In the genomic region with DNA sequence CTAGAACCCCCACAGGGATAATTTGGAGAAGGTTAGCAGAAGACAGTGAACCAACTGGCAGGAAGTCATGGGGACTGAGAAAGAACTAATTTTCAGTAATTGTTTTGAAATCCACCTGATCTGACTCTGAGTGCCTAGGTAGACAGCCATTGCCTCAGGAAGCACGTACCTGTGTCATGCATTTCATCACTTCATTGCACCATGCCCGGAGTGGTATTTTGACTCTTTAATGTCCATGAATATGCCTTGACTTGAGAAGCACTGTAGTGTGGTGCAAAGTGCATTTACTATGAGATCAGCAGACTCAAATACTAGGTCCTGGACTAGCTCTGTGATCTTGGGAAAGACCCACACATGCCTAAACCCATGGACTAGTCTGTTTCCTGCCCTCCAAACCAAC, we compare ENCODE assay signal across 1 cellular context.
TF ChIP-seq lines count a peak whose summit lies in the region.

No MANE protein-coding gene starts in this region.

TF ChIP-seq in HepG2, 621 proteins besides CTCF, POLR2A, EP300 and RAD21 (continued from another document):
- TF ChIP-seq, protein P1, sequence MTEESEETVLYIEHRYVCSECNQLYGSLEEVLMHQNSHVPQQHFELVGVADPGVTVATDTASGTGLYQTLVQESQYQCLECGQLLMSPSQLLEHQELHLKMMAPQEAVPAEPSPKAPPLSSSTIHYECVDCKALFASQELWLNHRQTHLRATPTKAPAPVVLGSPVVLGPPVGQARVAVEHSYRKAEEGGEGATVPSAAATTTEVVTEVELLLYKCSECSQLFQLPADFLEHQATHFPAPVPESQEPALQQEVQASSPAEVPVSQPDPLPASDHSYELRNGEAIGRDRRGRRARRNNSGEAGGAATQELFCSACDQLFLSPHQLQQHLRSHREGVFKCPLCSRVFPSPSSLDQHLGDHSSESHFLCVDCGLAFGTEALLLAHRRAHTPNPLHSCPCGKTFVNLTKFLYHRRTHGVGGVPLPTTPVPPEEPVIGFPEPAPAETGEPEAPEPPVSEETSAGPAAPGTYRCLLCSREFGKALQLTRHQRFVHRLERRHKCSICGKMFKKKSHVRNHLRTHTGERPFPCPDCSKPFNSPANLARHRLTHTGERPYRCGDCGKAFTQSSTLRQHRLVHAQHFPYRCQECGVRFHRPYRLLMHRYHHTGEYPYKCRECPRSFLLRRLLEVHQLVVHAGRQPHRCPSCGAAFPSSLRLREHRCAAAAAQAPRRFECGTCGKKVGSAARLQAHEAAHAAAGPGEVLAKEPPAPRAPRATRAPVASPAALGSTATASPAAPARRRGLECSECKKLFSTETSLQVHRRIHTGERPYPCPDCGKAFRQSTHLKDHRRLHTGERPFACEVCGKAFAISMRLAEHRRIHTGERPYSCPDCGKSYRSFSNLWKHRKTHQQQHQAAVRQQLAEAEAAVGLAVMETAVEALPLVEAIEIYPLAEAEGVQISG (CRISPR knock-in tag; IDR thresholded peaks at IDR 0.05) = no peak
- no peak for TF ChIP-seq ATRX (CRISPR knock-in tag; IDR thresholded peaks at IDR 0.05; ENCODE audit: borderline replicate concordance)
- TF ChIP-seq RBFOX2 (IDR thresholded peaks at IDR 0.05; ENCODE audit: low read depth, low read length) = no peak
- TF ChIP-seq, protein P2, sequence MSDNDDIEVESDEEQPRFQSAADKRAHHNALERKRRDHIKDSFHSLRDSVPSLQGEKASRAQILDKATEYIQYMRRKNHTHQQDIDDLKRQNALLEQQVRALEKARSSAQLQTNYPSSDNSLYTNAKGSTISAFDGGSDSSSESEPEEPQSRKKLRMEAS (IDR thresholded peaks at IDR 0.05) = peak; percentile 40; the same call in 1 of the 2 replicates
- TF ChIP-seq, protein P3, sequence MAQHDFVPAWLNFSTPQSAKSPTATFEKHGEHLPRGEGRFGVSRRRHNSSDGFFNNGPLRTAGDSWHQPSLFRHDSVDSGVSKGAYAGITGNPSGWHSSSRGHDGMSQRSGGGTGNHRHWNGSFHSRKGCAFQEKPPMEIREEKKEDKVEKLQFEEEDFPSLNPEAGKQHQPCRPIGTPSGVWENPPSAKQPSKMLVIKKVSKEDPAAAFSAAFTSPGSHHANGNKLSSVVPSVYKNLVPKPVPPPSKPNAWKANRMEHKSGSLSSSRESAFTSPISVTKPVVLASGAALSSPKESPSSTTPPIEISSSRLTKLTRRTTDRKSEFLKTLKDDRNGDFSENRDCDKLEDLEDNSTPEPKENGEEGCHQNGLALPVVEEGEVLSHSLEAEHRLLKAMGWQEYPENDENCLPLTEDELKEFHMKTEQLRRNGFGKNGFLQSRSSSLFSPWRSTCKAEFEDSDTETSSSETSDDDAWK (CRISPR knock-in tag; IDR thresholded peaks at IDR 0.05) = no peak
- no peak for TF ChIP-seq SNAPC2 (CRISPR knock-in tag; IDR thresholded peaks at IDR 0.05)
- TF ChIP-seq ZNF12 (CRISPR knock-in tag; IDR thresholded peaks at IDR 0.05) = no peak
- no peak for TF ChIP-seq USF2 (IDR thresholded peaks at IDR 0.05; ENCODE audit: low read depth, low read length)
- TF ChIP-seq USF2 (CRISPR knock-in tag; IDR thresholded peaks at IDR 0.05; ENCODE audit: borderline replicate concordance) = no peak
- no peak for TF ChIP-seq KLF12 (CRISPR knock-in tag; IDR thresholded peaks at IDR 0.05; ENCODE audit: borderline replicate concordance)
- TF ChIP-seq MYC (CRISPR knock-in tag; IDR thresholded peaks at IDR 0.05; ENCODE audit: borderline replicate concordance) = no peak
- 0 out of 2 replicates have a peak, but pooled peaks have one; percentile 19 for TF ChIP-seq CEBPG (CRISPR knock-in tag; IDR thresholded peaks at IDR 0.05)
- no peak for TF ChIP-seq PHF5A (CRISPR knock-in tag; IDR thresholded peaks at IDR 0.05; ENCODE audit: low read depth, unreplicated experiment)
- TF ChIP-seq, protein P4, sequence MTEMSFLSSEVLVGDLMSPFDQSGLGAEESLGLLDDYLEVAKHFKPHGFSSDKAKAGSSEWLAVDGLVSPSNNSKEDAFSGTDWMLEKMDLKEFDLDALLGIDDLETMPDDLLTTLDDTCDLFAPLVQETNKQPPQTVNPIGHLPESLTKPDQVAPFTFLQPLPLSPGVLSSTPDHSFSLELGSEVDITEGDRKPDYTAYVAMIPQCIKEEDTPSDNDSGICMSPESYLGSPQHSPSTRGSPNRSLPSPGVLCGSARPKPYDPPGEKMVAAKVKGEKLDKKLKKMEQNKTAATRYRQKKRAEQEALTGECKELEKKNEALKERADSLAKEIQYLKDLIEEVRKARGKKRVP (CRISPR knock-in tag; IDR thresholded peaks at IDR 0.05) = peak in 1 of 2 experiments; percentile 49; a peak in 1 of 4 replicates
- peak; percentile 90 for TF ChIP-seq BHLHE40 (IDR thresholded peaks at IDR 0.05; ENCODE audit: low read length)
- TF ChIP-seq ZNF564 (CRISPR knock-in tag; IDR thresholded peaks at IDR 0.05) = no peak
- no peak for TF ChIP-seq PRMT3 (CRISPR knock-in tag; IDR thresholded peaks at IDR 0.05; ENCODE audit: borderline replicate concordance, low read depth)
- TF ChIP-seq SUZ12 (IDR thresholded peaks at IDR 0.05; ENCODE audit: low read depth, low read length) = no peak
- no peak for TF ChIP-seq ZNF746 (CRISPR knock-in tag; IDR thresholded peaks at IDR 0.05)
- TF ChIP-seq ZNF136 (CRISPR knock-in tag; IDR thresholded peaks at IDR 0.05; ENCODE audit: low read depth) = no peak
- no peak for TF ChIP-seq MTA3 (CRISPR knock-in tag; IDR thresholded peaks at IDR 0.05)
- peak; percentile 79 for TF ChIP-seq CEBPB (IDR thresholded peaks at IDR 0.05; ENCODE audit: borderline replicate concordance, low read depth, low read length)
